1 cellular context compared by ENCODE assay signal in the genomic region with DNA sequence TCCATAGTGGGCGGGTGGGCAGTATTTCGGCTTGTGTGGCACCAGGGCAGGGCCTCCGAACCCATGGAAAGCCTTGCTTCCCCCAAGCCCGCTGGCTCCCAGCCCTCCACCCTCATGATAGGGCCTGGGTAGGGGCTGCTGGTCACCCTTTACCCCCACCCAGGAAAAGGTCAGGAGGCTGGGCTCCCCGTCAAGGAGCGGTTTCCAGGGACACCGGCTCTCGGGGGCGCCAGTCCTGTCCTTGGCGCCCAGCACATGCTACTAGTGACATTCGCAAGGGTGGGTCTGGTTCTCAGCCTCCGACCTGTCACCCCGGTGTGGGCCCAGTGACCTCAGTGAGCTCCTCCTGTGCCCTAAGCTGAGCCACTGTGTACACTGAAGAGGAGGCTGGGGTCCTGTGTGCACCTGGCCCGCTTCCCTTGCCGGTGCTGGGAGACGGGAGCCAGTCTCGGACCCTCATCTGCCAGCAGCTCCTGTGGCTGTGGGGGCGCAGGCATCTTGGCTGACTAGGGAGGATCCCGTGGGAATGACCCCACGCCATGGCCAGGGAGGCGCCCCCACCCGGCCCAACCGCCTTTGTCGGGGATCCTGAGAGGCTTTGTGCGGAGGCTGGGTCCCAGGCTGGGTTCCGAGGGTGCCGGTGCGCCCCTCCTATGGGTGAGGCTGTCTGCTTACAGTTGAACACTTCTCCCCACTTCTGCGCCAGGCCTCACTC.
TF ChIP-seq lines count a peak whose summit lies in the region.

No MANE protein-coding gene starts in this region.

TF ChIP-seq in GM23338, 12 proteins besides CTCF, POLR2A, EP300 and RAD21 (continued from another document):
- TF ChIP-seq, protein P1, sequence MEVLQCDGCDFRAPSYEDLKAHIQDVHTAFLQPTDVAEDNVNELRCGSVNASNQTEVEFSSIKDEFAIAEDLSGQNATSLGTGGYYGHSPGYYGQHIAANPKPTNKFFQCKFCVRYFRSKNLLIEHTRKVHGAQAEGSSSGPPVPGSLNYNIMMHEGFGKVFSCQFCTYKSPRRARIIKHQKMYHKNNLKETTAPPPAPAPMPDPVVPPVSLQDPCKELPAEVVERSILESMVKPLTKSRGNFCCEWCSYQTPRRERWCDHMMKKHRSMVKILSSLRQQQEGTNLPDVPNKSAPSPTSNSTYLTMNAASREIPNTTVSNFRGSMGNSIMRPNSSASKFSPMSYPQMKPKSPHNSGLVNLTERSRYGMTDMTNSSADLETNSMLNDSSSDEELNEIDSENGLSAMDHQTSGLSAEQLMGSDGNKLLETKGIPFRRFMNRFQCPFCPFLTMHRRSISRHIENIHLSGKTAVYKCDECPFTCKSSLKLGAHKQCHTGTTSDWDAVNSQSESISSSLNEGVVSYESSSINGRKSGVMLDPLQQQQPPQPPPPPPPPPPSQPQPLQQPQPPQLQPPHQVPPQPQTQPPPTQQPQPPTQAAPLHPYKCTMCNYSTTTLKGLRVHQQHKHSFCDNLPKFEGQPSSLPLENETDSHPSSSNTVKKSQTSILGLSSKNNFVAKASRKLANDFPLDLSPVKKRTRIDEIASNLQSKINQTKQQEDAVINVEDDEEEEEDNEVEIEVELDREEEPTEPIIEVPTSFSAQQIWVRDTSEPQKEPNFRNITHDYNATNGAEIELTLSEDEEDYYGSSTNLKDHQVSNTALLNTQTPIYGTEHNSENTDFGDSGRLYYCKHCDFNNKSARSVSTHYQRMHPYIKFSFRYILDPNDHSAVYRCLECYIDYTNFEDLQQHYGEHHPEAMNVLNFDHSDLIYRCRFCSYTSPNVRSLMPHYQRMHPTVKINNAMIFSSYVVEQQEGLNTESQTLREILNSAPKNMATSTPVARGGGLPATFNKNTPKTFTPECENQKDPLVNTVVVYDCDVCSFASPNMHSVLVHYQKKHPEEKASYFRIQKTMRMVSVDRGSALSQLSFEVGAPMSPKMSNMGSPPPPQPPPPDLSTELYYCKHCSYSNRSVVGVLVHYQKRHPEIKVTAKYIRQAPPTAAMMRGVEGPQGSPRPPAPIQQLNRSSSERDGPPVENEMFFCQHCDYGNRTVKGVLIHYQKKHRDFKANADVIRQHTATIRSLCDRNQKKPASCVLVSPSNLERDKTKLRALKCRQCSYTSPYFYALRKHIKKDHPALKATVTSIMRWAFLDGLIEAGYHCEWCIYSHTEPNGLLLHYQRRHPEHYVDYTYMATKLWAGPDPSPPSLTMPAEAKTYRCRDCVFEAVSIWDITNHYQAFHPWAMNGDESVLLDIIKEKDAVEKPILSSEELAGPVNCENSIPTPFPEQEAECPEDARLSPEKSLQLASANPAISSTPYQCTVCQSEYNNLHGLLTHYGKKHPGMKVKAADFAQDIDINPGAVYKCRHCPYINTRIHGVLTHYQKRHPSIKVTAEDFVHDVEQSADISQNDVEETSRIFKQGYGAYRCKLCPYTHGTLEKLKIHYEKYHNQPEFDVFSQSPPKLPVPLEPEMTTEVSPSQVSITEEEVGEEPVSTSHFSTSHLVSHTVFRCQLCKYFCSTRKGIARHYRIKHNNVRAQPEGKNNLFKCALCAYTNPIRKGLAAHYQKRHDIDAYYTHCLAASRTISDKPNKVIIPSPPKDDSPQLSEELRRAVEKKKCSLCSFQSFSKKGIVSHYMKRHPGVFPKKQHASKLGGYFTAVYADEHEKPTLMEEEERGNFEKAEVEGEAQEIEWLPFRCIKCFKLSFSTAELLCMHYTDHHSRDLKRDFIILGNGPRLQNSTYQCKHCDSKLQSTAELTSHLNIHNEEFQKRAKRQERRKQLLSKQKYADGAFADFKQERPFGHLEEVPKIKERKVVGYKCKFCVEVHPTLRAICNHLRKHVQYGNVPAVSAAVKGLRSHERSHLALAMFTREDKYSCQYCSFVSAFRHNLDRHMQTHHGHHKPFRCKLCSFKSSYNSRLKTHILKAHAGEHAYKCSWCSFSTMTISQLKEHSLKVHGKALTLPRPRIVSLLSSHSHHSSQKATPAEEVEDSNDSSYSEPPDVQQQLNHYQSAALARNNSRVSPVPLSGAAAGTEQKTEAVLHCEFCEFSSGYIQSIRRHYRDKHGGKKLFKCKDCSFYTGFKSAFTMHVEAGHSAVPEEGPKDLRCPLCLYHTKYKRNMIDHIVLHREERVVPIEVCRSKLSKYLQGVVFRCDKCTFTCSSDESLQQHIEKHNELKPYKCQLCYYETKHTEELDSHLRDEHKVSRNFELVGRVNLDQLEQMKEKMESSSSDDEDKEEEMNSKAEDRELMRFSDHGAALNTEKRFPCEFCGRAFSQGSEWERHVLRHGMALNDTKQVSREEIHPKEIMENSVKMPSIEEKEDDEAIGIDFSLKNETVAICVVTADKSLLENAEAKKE (CRISPR knock-in tag; IDR thresholded peaks at IDR 0.05) = no peak
